ENCODE assay signal across 9 cellular contexts in the genomic region with DNA sequence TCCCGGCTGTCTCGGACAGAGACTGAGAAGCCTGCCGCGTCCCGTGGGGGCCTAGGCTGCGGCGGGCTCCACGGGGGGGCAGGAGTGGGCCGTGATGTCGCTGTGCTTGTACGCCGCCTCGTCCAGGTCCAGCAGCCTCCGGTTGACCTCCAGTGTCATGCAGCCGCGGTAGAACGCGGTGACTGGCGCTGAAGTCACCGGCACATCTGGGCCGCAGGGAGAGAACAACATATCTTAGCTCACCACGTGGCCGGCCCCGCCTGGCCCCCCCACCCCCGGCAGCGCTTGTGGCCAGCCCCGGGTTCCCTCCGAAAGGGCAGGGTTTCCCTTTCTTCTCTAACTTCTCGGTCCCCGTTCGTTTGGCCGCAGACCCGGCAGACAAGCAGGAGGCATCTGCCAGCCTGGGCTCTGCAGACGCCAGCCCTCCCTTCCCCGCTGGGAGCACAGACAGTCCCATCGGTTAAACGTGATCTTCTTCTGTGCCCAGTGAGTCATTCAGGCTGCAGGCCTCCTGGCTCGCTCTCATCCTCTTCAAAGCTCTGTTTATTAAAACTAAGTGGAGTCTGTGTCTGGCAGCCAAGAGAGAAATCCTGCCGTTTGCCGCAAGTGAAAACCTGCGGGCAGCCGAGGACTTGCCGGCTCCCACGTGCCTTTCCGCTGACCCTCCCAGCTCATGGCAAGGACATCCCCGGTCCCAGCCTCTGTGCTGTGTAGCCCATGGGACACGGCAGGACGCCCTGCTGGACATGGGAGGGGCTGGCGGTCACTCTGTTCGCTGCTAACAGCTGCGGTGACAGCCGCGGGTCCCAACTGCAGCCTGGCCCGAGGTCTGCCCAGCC. TPM values are rescaled to one million over a fixed set of nuclear protein-coding genes. Genes with fewer than 3 reads are reported as not detected.
DNase-seq lines count a peak whose midpoint lies in the region; ATAC-seq lines count a peak whose summit lies in the region.
"Had no signal": no experiment of that assay in that cellular context is flagged by ENCODE, and none has a peak within 500 bp of the region (broad histone marks: within the 10 kb centered on the region; RNA-seq: fewer than 3 reads in every experiment).

No MANE protein-coding gene starts in this region.

- peak; percentile 99 for DNase-seq in HCEC 1CT
- DNase-seq in SJSA1 (ENCODE audit: low read depth in 1 of 2, low spot score in 2 of 2), result peak; percentile 92 to 93
- peak; percentile 93 for DNase-seq in fibroblast of the conjunctiva (ENCODE audit: low read depth)
- peak; percentile 70 to 98 (median 82) for DNase-seq in posterior cingulate gyrus
- DNase-seq in effector CD8-positive, alpha-beta T cell (lab: John Stamatoyannopoulos, UW), result no peak
- DNase-seq in NCI-H1436 (lab: John Stamatoyannopoulos, UW), result no peak

- no peaks in the 10 kb centered on the region for H3K9me3 ChIP-seq in SJSA1 (replicated peaks)

- no peak for ATAC-seq in HG03159 (IDR thresholded peaks at IDR 0.05; ENCODE audit: unreplicated experiment)
- no peak for ATAC-seq in GM18867 (IDR thresholded peaks at IDR 0.05; ENCODE audit: unreplicated experiment)

- peaks cover 12% of the 10 kb centered on the region for H3K36me3 ChIP-seq in SJSA1

- intact Hi-C loops in posterior cingulate gyrus (cut with DNase I), result loop anchor here (2.0 to 10.0 kb wide), 3 partner anchors 41 to 406 kb away; partner anchors contain the start of gene GAS6

- H3K4me3 ChIP-seq in SJSA1, result peak overlapping the region; percentile 3

- H3K27me3 ChIP-seq in SJSA1 (replicated peaks), result no peaks in the 10 kb centered on the region

- peak overlapping the region; percentile 60 for H3K27ac ChIP-seq in SJSA1
- H3K27ac ChIP-seq: HL-60 had no signal

- peaks cover 36% of the 10 kb centered on the region for H3K4me1 ChIP-seq in SJSA1 (replicated peaks)

RNA-seq across cellular contexts. Expression of gene GAS6, which starts 42.8 kb away (rescaled TPM):
- total RNA-seq in SJSA1 (2014; rRNA removed; shearing (Covaris generic)), result 41.7 and 45.3 TPM in 2 replicates

Comparison
In these comparisons a context has a peak if more than half of its experiments do, and no peak if none do; other contexts are left out.
1. DNase-seq: peak in HCEC 1CT (single experiment), SJSA1 (2 of 2), fibroblast of the conjunctiva (single experiment) and posterior cingulate gyrus (10 of 10); none in effector CD8-positive, alpha-beta T cell (single experiment) and NCI-H1436 (single experiment).